ENCODE assay signal across 8 cellular contexts in the genomic region with DNA sequence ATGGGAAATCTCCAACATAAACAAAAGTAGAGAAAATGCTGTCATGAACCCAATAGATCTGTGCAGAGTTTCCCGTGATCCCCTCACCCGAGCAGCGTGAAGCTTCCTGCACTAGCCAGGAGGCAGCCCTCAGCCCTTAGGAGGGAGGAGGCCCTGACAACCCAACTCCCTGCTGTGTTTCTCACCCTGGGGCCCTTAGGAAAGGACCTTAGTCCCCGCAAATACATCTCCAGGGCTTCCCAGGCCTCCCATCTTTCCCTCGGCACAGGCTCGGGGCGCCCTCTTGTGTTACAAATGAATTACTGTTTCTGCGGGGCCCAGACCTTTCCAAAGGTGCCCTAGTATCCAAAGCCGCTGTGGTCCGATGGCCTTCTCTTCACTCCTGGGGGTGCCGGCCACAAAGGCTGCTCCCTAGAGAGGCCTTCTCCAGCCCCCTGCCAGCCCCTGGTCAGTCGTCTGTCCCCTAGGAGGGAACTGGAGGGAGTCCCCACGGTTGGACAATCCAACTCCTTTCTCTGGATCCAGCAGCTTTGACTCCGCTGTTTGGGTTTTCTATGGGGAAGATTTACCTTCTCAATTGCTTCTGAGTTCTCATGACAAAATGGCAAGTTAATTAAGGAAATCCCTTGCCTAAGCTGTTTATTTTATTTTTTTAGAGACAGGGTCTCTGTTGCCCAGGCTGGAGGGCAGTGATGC. TPM values are rescaled to one million over a fixed set of nuclear protein-coding genes. Genes with fewer than 3 reads are reported as not detected.
DNase-seq lines count a peak whose midpoint lies in the region; ATAC-seq and TF ChIP-seq lines count a peak whose summit lies in the region.

No MANE protein-coding gene starts in this region.

- peaks cover 10% of the 10 kb centered on the region for H3K4me1 Mint-ChIP-seq in chondrocyte (ENCODE audit: low read depth)

- no peaks in the 10 kb centered on the region for H3K27me3 ChIP-seq in left lung

- peak overlapping the region; percentile 74 for H3K27ac Mint-ChIP-seq in chondrocyte (ENCODE audit: unreplicated experiment)

- no peaks in the 10 kb centered on the region for H3K27me3 Mint-ChIP-seq in chondrocyte (ENCODE audit: low read depth)

- H3K27ac ChIP-seq in VCaP (no peak overlapping the region), left lung (no peak overlapping the region)

- H3K4me3 ChIP-seq in left lung = no peak overlapping the region

- no peaks in the 10 kb centered on the region for H3K9me3 Mint-ChIP-seq in chondrocyte (ENCODE audit: low read depth)

- H3K36me3 Mint-ChIP-seq in chondrocyte (ENCODE audit: low read depth) = peaks cover 16% of the 10 kb centered on the region

- H3K4me1 ChIP-seq in left lung = no peaks in the 10 kb centered on the region

- H3K36me3 ChIP-seq in left lung = peaks cover 0 to 94% of the 10 kb centered on the region in 2 donors

- ATAC-seq in left lung (peak; percentile 89), GM21423 (IDR thresholded peaks at IDR 0.05; ENCODE audit: unreplicated experiment) (no peak)

- H3K9me3 ChIP-seq in left lung = no peaks in the 10 kb centered on the region

- H3K4me3 Mint-ChIP-seq in chondrocyte (ENCODE audit: unreplicated experiment) = no peak overlapping the region

- peak in 4 of 6 experiments; percentile 8 to 50 (median 20) for DNase-seq in stimulated activated naive CD4-positive, alpha-beta T cell (lab: John Stamatoyannopoulos, UW)
- DNase-seq in stimulated activated naive CD4-positive, alpha-beta T cell treated with Interleukin-2 at 50 U/mL for 16 hours (lab: John Stamatoyannopoulos, UW) = no peak
- DNase-seq in NCI-H2081 treated with DMSO at 0.1 percent for 48 hours (lab: John Stamatoyannopoulos, UW) (peak; percentile 34), chondrocyte (ENCODE audit: low spot score) (no peak), left lung (peak in 1 of 2 donors; percentile 82)
- peak; percentile 15 to 34 (median 21) for DNase-seq in stimulated activated CD4-positive, alpha-beta T cell treated with anti-CD3 and anti-CD28 coated beads, TNF-alpha, amount 100 ng/mL, for 24 hours (ENCODE audit: low read depth in 3 of 3)

- intact Hi-C loops in left lung (cut with DNase I) = loop anchor here in 1 of 2 donors (10.0 kb wide), 1 partner anchor 552 kb away; no protein-coding TSS in a partner anchor

- TF ChIP-seq CTCF in VCaP (conservative IDR thresholded peaks at IDR 0.05) (peak; percentile 96), chondrocyte (IDR thresholded peaks at IDR 0.05) (peak; percentile 98), left lung (IDR thresholded peaks at IDR 0.05) (peak; percentile 55 to 62)

RNA-seq across cellular contexts. Expression of a gene that starts 49.9 kb away (rescaled TPM):
- total RNA-seq in chondrocyte (2.3 to 4.1 TPM (median 2.6 TPM) in 3 replicates), left lung (1 to 10 TPM; 5.7 to 8.2 TPM)

Comparison
In these comparisons a context has a peak if more than half of its experiments do, and no peak if none do; other contexts are left out.
1. DNase-seq: peak in stimulated activated naive CD4-positive, alpha-beta T cell (4 of 6), NCI-H2081 treated with DMSO at 0.1 percent for 48 hours (single experiment) and stimulated activated CD4-positive, alpha-beta T cell treated with anti-CD3 and anti-CD28 coated beads, TNF-alpha, amount 100 ng/mL, for 24 hours (3 of 3); none in stimulated activated naive CD4-positive, alpha-beta T cell treated with Interleukin-2 at 50 U/mL for 16 hours (single experiment) and chondrocyte (single experiment).
2. Peak in every context shown above with its lines, with median percentiles within 50 percentile points of each other: CTCF ChIP-seq.